ENCODE assay signal across 14 cellular contexts in the genomic region with DNA sequence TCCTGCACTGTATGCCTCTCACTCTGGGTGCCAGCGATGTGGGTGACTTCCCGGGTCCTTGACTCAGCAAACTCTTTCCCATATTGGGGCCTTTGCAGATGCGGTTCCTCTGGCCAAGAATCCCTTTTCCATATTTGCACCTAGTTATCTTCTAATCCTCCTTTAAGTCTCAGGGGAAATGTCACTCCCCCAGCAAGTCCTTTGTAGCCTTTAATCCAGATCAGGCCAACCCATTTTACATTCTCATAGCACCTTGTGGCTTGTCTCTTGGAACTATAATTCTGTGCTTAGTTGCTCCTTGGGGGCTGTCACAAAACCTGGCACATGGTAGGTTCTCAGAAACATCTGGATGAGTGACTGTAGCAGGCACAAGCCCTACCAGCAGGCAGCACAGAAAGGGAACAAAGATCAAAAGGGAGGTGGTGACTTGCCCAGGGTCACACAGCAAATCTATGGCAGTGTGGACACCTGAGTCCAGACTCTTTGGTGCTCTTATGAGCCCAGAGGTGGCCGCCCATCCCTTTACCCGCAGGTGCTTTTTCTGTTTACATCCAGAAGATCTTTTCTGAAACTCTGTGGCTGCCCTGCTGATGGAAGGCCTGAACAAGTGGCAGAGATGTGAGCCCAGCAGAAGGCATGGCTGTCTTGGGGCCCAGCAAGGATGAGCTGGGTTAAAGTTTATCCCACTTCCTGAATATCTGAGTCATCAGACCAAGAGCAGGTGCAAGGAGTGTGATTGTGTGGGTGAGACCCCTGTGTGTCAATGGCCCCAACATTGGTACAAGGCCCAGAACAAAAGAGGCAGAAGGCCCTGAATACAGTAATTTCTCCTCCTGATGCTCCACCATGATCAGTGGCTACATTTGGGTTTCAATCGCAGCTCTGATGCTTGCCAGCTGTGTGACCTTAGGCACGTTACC.
DNase-seq lines count a peak whose midpoint lies in the region; ATAC-seq, FAIRE-seq and TF ChIP-seq lines count a peak whose summit lies in the region.
"Had no signal": no experiment of that assay in that cellular context is flagged by ENCODE, and none has a peak within 500 bp of the region (broad histone marks: within the 10 kb centered on the region; RNA-seq: fewer than 3 reads in every experiment).

No MANE protein-coding gene starts in this region.

- H3K36me3 ChIP-seq in breast epithelium = no peaks in the 10 kb centered on the region

- H3K27ac Mint-ChIP-seq in activated naive CD4-positive, alpha-beta T cell treated with anti-CD3 and anti-CD28 coated beads, Interleukin-2, amount 50 U/mL, for 72 hours = peak overlapping the region; percentile 69 to 80

- no peaks in the 10 kb centered on the region for H3K27me3 ChIP-seq in breast epithelium
- H3K27me3 ChIP-seq: BE2C had no signal

- peak in 1 of 2 donors; percentile 29 for DNase-seq in activated naive CD4-positive, alpha-beta T cell treated with anti-CD3 and anti-CD28 coated beads, Interleukin-2, amount 50 U/mL, for 72 hours (ENCODE audit: low spot score in 2 of 2)
- no peak for DNase-seq in activated naive CD4-positive, alpha-beta T cell treated with anti-CD3 and anti-CD28 coated beads, Interleukin-2, amount 50 U/mL, for 16 hours
- DNase-seq in activated CD4-positive, alpha-beta T cell treated with anti-CD3 and anti-CD28 coated beads, Interleukin-2, amount 50 U/mL, for 48 hours = peak; percentile 10 to 25
- DNase-seq in urothelium cell line (ENCODE audit: low spot score) = peak; percentile 44
- no peak for DNase-seq in breast epithelium (ENCODE audit: low spot score in 2 of 2)
- DNase-seq in hypothalamus (lab: John Stamatoyannopoulos, UW) = no peak
- DNase-seq: BE2C, NCI-H2171 treated with DMSO at 0.1 percent for 48 hours had no signal

- intact Hi-C loops in breast epithelium (cut with DNase I; ENCODE audit: low total_unique reads) = loop anchor here (10.0 kb wide), 1 partner anchor 1151 kb away; no protein-coding TSS in a partner anchor

- no peaks in the 10 kb centered on the region for H3K4me1 ChIP-seq in breast epithelium

- H3K9me3 Mint-ChIP-seq in activated naive CD4-positive, alpha-beta T cell treated with anti-CD3 and anti-CD28 coated beads, Interleukin-2, amount 50 U/mL, for 72 hours = peaks cover 6 to 7% of the 10 kb centered on the region in 2 donors
- H3K9me3 Mint-ChIP-seq: central memory CD8-positive, alpha-beta T cell had no signal

- no peak for FAIRE-seq in urothelium cell line (lab: Jason Lieb, UNC)
- FAIRE-seq: HTR-8/SVneo, islet of Langerhans had no signal

- peak; percentile 36 to 79 for ATAC-seq in activated naive CD4-positive, alpha-beta T cell treated with anti-CD3 and anti-CD28 coated beads, Interleukin-2, amount 50 U/mL, for 72 hours
- ATAC-seq in HG02870 (IDR thresholded peaks at IDR 0.05; ENCODE audit: unreplicated experiment) (peak; percentile 58), GM18867 (IDR thresholded peaks at IDR 0.05; ENCODE audit: unreplicated experiment) (no peak)
- ATAC-seq: naive thymus-derived CD4-positive, alpha-beta T cell had no signal

- peaks cover 0 to 69% of the 10 kb centered on the region in 2 donors for H3K36me3 Mint-ChIP-seq in activated naive CD4-positive, alpha-beta T cell treated with anti-CD3 and anti-CD28 coated beads, Interleukin-2, amount 50 U/mL, for 72 hours

- TF ChIP-seq POLR2A in breast epithelium (IDR thresholded peaks at IDR 0.05) = no peak

- no peak overlapping the region for H3K4me3 ChIP-seq in breast epithelium

- no peak for TF ChIP-seq CTCF in breast epithelium (IDR thresholded peaks at IDR 0.05)

- H3K27ac ChIP-seq in breast epithelium = no peak overlapping the region

- no peaks in the 10 kb centered on the region for H3K9me3 ChIP-seq in breast epithelium
- H3K9me3 ChIP-seq: BE2C had no signal

Comparison
In these comparisons a context has a peak if more than half of its experiments do, and no peak if none do; other contexts are left out.
1. DNase-seq: peak in activated CD4-positive, alpha-beta T cell treated with anti-CD3 and anti-CD28 coated beads, Interleukin-2, amount 50 U/mL, for 48 hours (2 of 2) and urothelium cell line (single experiment); none in activated naive CD4-positive, alpha-beta T cell treated with anti-CD3 and anti-CD28 coated beads, Interleukin-2, amount 50 U/mL, for 16 hours (single experiment), breast epithelium (0 of 2) and hypothalamus (0 of 51).